Comparison of ENCODE assay signal across 8 cellular contexts in the genomic region with DNA sequence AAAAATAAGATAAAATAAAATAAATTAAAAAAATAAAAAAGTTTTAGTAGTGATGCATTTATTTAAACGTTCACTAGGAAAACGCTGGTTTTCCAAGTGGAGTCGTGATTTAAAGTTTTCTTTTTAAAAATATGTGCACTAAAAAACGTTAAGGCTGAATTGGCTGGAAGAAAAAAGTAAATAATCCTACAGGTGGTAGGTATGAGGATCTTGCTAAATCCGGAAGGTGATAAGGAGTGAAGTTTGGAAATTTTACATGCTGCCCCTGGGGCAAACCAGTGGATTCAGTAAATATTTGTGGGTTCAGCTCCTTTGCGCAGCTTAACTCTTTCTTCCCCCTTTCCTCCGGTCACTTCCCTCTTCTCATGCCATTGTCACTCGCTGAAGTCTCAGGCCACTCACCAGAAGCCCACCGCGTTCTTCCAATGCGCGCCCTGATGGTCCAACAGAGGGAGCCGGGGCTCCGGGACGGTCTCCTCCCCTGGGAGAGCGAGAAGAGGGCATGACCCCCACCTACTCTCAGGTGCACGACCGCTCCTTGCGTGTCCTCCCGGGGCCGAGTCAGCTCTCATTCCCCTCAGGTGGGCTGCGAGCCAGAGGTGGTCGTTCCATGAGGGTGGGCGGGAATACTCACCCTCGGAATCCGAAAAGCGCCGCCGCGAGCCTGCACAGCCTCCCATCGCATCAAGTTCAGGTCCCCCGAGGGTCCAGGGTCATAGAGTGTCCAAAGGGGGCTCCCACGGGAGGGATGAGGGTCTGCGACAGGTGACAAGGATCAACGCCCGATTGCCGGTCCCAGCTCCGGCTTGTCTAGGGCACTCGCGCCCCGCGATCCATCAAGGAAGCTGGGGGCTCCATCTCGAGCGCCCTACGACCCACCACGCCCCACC. TPM values are rescaled to one million over a fixed set of nuclear protein-coding genes. Genes with fewer than 3 reads are reported as not detected.
A peak's percentile ranks its signal among the peaks of the same experiment; 100 is the strongest.
DNase-seq lines count a peak whose midpoint lies in the region; FAIRE-seq and TF ChIP-seq lines count a peak whose summit lies in the region.

No MANE protein-coding gene starts in this region.

- H3K4me2 ChIP-seq in OCI-LY1 (ENCODE audit: low read length): peak overlapping the region; percentile 84
- peak overlapping the region; percentile 66 for H3K4me2 ChIP-seq in keratinocyte (ENCODE audit: control insufficient read depth, extremely low read depth, insufficient read depth, low read depth, low read length)

- peak; percentile 20 for TF ChIP-seq CTCF in HFF-Myc (IDR thresholded peaks at IDR 0.05; ENCODE audit: low read depth, low read length, missing control alignments)
- no peak; the same call in 1 of the 2 replicates for TF ChIP-seq CTCF in OCI-LY1 (IDR thresholded peaks at IDR 0.05; ENCODE audit: low read length)
- TF ChIP-seq CTCF in brain microvascular endothelial cell (IDR thresholded peaks at IDR 0.05; ENCODE audit: low read depth, low read length, missing control alignments): peak; percentile 56
- peak in 2 of 3 experiments; percentile 13 to 18 for TF ChIP-seq CTCF in keratinocyte (optimal IDR thresholded peaks at IDR 0.05 in 1 of 3, IDR thresholded peaks at IDR 0.05 in 1 of 3, conservative IDR thresholded peaks at IDR 0.05 in 1 of 3; ENCODE audit: extremely low read depth in 1 of 3, insufficient read depth in 2 of 3, low read length in 3 of 3)

- peak overlapping the region; percentile 98 for H3K4me3 ChIP-seq in HFF-Myc (replicated peaks; ENCODE audit: low read depth, low read length)
- H3K4me3 ChIP-seq in OCI-LY1 (ENCODE audit: low read depth, low read length, poor library complexity, severe bottlenecking): peak overlapping the region; percentile 89
- peak overlapping the region; percentile 99 for H3K4me3 ChIP-seq in brain microvascular endothelial cell (ENCODE audit: low read depth, low read length)
- peak overlapping the region; percentile 72 to 93 (median 89) for H3K4me3 ChIP-seq in keratinocyte (ENCODE audit: control insufficient read depth in 2 of 3, extremely low read depth in 1 of 3, insufficient read depth in 2 of 3, low read depth in 1 of 3, low read length in 3 of 3)

- H3K79me2 ChIP-seq in OCI-LY1 (ENCODE audit: insufficient read depth, low read length) (no peaks in the 10 kb centered on the region), keratinocyte (ENCODE audit: control insufficient read depth, insufficient read depth, low read length) (no peaks in the 10 kb centered on the region)

- no peaks in the 10 kb centered on the region for H3K27me3 ChIP-seq in OCI-LY1 (ENCODE audit: insufficient read depth, low read length)
- H3K27me3 ChIP-seq in brain microvascular endothelial cell (replicated peaks): no peaks in the 10 kb centered on the region
- no peaks in the 10 kb centered on the region for H3K27me3 ChIP-seq in keratinocyte (ENCODE audit: control insufficient read depth, extremely low read depth, insufficient read depth, low read length)

- no peaks in the 10 kb centered on the region for H3K9me2 ChIP-seq in OCI-LY1 (ENCODE audit: low read depth, low read length)

- FAIRE-seq in keratinocyte (lab: Jason Lieb, UNC): no peak

- H3K9me3 ChIP-seq in OCI-LY1 (ENCODE audit: low read length) (no peaks in the 10 kb centered on the region), keratinocyte (ENCODE audit: control insufficient read depth, low read depth, low read length) (no peaks in the 10 kb centered on the region)

- H3K9me1 ChIP-seq in keratinocyte (ENCODE audit: control insufficient read depth, extremely low read depth, insufficient read depth, low read length): no peaks in the 10 kb centered on the region

- H2AFZ ChIP-seq in OCI-LY1 (ENCODE audit: low read length) (peak overlapping the region; percentile 72; the same call in 1 of the 2 replicates), keratinocyte (ENCODE audit: control insufficient read depth, low read length) (peak overlapping the region; percentile 98)

- H3K27ac ChIP-seq in OCI-LY1 (ENCODE audit: low read depth, low read length, poor library complexity, severe bottlenecking) (peak overlapping the region; percentile 78), brain microvascular endothelial cell (peak overlapping the region; percentile 99), keratinocyte (ENCODE audit: control insufficient read depth, insufficient read depth, low read length) (peak overlapping the region; percentile 99)

- in situ Hi-C loops in brain microvascular endothelial cell (cut with HindIII; ENCODE audit: low pct_ligation_motif_present, low sequenced_read_pairs): no loop called here

- DNase-seq in DMS153 (lab: John Stamatoyannopoulos, UW): peak; percentile 1
- no peak for DNase-seq in DMS153 treated with DMSO at 0.1 percent for 48 hours (lab: John Stamatoyannopoulos, UW; ENCODE audit: unreplicated experiment)
- no peak for DNase-seq in HFF-Myc (ENCODE audit: extremely low read depth, low read depth)
- DNase-seq in brain microvascular endothelial cell: no peak
- no peak for DNase-seq in keratinocyte (ENCODE audit: low read depth, low spot score)
- peak; percentile 8 for DNase-seq in stimulated activated CD8-positive, alpha-beta memory T cell treated with anti-CD3 and anti-CD28 coated beads, Interleukin-4, amount 100 ng/mL, for 24 hours (ENCODE audit: low read depth)
- no peak for DNase-seq in effector CD4-positive, alpha-beta T cell

- peaks cover 6% of the 10 kb centered on the region; the same call in 1 of the 2 replicates for H3K36me3 ChIP-seq in OCI-LY1 (ENCODE audit: insufficient read depth, low read length)
- H3K36me3 ChIP-seq in brain microvascular endothelial cell (replicated peaks): no peaks in the 10 kb centered on the region
- peaks cover 0 to 8% of the 10 kb centered on the region in 2 experiments for H3K36me3 ChIP-seq in keratinocyte (ENCODE audit: control insufficient read depth in 2 of 2, extremely low read depth in 1 of 2, insufficient read depth in 2 of 2, low read length in 2 of 2)

- H3K9ac ChIP-seq in OCI-LY1 (ENCODE audit: low read length) (peak overlapping the region; percentile 91), keratinocyte (ENCODE audit: control insufficient read depth, extremely low read depth, insufficient read depth, low read length) (peak overlapping the region; percentile 98)

- H3F3A ChIP-seq in OCI-LY1 (ENCODE audit: insufficient read depth, low read length): no peaks in the 10 kb centered on the region

- dilution Hi-C loops in keratinocyte (cut with MboI; ENCODE audit: extremely low pct_ligation_motif_present, low sequenced_read_pairs): no loop called here

- H4K20me1 ChIP-seq in OCI-LY1 (ENCODE audit: insufficient read depth, low read length) (no peaks in the 10 kb centered on the region), keratinocyte (ENCODE audit: control insufficient read depth, extremely low read depth, insufficient read depth, low read length) (no peaks in the 10 kb centered on the region)

- peaks cover 31% of the 10 kb centered on the region for H3K4me1 ChIP-seq in OCI-LY1 (ENCODE audit: insufficient read depth, low read length, severe bottlenecking)
- peaks cover 2% of the 10 kb centered on the region for H3K4me1 ChIP-seq in keratinocyte (ENCODE audit: control insufficient read depth, extremely low read depth, insufficient read depth, low read length)

RNA-seq across cellular contexts. Expression of a gene that starts 0.5 kb away (rescaled TPM):
- polyA plus RNA-seq in keratinocyte: 12.6 to 21.4 TPM (median 18.7 TPM) in 3 replicates
- polyA plus RNA-seq in keratinocyte (2011; ENCODE audit: low read depth): 15.7 TPM
- polyA plus RNA-seq in keratinocyte (2011; cell fraction: cytosol; rRNA removed): 15.8 and 19.3 TPM in 2 replicates
- polyA plus RNA-seq in keratinocyte (2011; cell fraction: nucleus; rRNA removed): 42.7 and 45.4 TPM in 2 replicates
- polyA plus RNA-seq in keratinocyte (2012; ENCODE audit: low replicate concordance): 21.4 and 29.0 TPM in 2 replicates
- 23.0 to 57.0 TPM (median 24.7 TPM) in 3 replicates for polyA minus RNA-seq in keratinocyte
- polyA minus RNA-seq in keratinocyte (2011; cell fraction: cytosol; rRNA and poly(A)+ RNA removed): 19.2 TPM
- 12.3 and 13.7 TPM in 2 replicates for polyA minus RNA-seq in keratinocyte (2011; cell fraction: nucleus; rRNA and poly(A)+ RNA removed)

RNA-seq across cellular contexts. Expression of a gene that starts 3.1 kb away (rescaled TPM):
- polyA plus RNA-seq in keratinocyte: 0.03 to 0.04 TPM in 2 of 3 replicates, not detected in the other
- not detected for polyA plus RNA-seq in keratinocyte (2011; ENCODE audit: low read depth)
- 0.03 and 0.04 TPM in 2 replicates for polyA plus RNA-seq in keratinocyte (2011; cell fraction: cytosol; rRNA removed)
- polyA plus RNA-seq in keratinocyte (2011; cell fraction: nucleus; rRNA removed): 0.15 TPM in 2 replicates
- 0.03 TPM in 1 of 2 replicates, not detected in the other for polyA plus RNA-seq in keratinocyte (2012; ENCODE audit: low replicate concordance)
- polyA minus RNA-seq in keratinocyte: not detected in 3 replicates
- polyA minus RNA-seq in keratinocyte (2011; cell fraction: cytosol; rRNA and poly(A)+ RNA removed): not detected
- polyA minus RNA-seq in keratinocyte (2011; cell fraction: nucleus; rRNA and poly(A)+ RNA removed): not detected in 2 replicates

RNA-seq across cellular contexts. Expression of a gene that starts 15.3 kb away (rescaled TPM):
- polyA plus RNA-seq in keratinocyte: not detected in 3 replicates
- not detected for polyA plus RNA-seq in keratinocyte (2011; ENCODE audit: low read depth)
- polyA plus RNA-seq in keratinocyte (2011; cell fraction: cytosol; rRNA removed): not detected in 2 replicates
- not detected in 2 replicates for polyA plus RNA-seq in keratinocyte (2011; cell fraction: nucleus; rRNA removed)
- polyA plus RNA-seq in keratinocyte (2012; ENCODE audit: low replicate concordance): not detected in 2 replicates
- polyA minus RNA-seq in keratinocyte: not detected in 3 replicates
- polyA minus RNA-seq in keratinocyte (2011; cell fraction: cytosol; rRNA and poly(A)+ RNA removed): not detected
- polyA minus RNA-seq in keratinocyte (2011; cell fraction: nucleus; rRNA and poly(A)+ RNA removed): not detected in 2 replicates

RNA-seq across cellular contexts. Expression of a gene that starts 19.2 kb away (rescaled TPM):
- polyA plus RNA-seq in keratinocyte: 0.15 to 0.18 TPM in 2 of 3 replicates, not detected in the other
- not detected for polyA plus RNA-seq in keratinocyte (2011; ENCODE audit: low read depth)
- polyA plus RNA-seq in keratinocyte (2011; cell fraction: cytosol; rRNA removed): 0.18 TPM in 1 of 2 replicates, not detected in the other
- polyA plus RNA-seq in keratinocyte (2011; cell fraction: nucleus; rRNA removed): 0.83 and 1.4 TPM in 2 replicates
- polyA plus RNA-seq in keratinocyte (2012; ENCODE audit: low replicate concordance): 0.14 TPM in 1 of 2 replicates, not detected in the other
- 0.43 TPM in 1 of 3 replicates, not detected in the others for polyA minus RNA-seq in keratinocyte
- polyA minus RNA-seq in keratinocyte (2011; cell fraction: cytosol; rRNA and poly(A)+ RNA removed): not detected
- not detected in 2 replicates for polyA minus RNA-seq in keratinocyte (2011; cell fraction: nucleus; rRNA and poly(A)+ RNA removed)

RNA-seq across cellular contexts. Expression of a gene that starts 47.4 kb away (rescaled TPM):
- polyA plus RNA-seq in keratinocyte: 23.0 to 156 TPM (median 126 TPM) in 3 replicates
- polyA plus RNA-seq in keratinocyte (2011; ENCODE audit: low read depth): 681 TPM
- polyA plus RNA-seq in keratinocyte (2011; cell fraction: cytosol; rRNA removed): 37.9 and 88.7 TPM in 2 replicates
- 26.6 and 37.4 TPM in 2 replicates for polyA plus RNA-seq in keratinocyte (2011; cell fraction: nucleus; rRNA removed)
- polyA plus RNA-seq in keratinocyte (2012; ENCODE audit: low replicate concordance): 64.9 and 202 TPM in 2 replicates
- polyA minus RNA-seq in keratinocyte: 3.9 to 10.7 TPM (median 9.7 TPM) in 3 replicates
- polyA minus RNA-seq in keratinocyte (2011; cell fraction: cytosol; rRNA and poly(A)+ RNA removed): 36.4 TPM
- 5.9 and 6.7 TPM in 2 replicates for polyA minus RNA-seq in keratinocyte (2011; cell fraction: nucleus; rRNA and poly(A)+ RNA removed)

Comparison
In these comparisons a context has a peak if more than half of its experiments do, and no peak if none do; other contexts are left out.
1. DNase-seq: peak in DMS153 (single experiment) and stimulated activated CD8-positive, alpha-beta memory T cell treated with anti-CD3 and anti-CD28 coated beads, Interleukin-4, amount 100 ng/mL, for 24 hours (single experiment); none in DMS153 treated with DMSO at 0.1 percent for 48 hours (single experiment), HFF-Myc (single experiment), brain microvascular endothelial cell (single experiment), keratinocyte (single experiment) and effector CD4-positive, alpha-beta T cell (single experiment).
2. Peak in every context shown above with its lines, with median percentiles within 50 percentile points of each other: H3K4me3 ChIP-seq and H3K27ac ChIP-seq.